Comparison of ENCODE assay signal across 8 cellular contexts in the genomic region with DNA sequence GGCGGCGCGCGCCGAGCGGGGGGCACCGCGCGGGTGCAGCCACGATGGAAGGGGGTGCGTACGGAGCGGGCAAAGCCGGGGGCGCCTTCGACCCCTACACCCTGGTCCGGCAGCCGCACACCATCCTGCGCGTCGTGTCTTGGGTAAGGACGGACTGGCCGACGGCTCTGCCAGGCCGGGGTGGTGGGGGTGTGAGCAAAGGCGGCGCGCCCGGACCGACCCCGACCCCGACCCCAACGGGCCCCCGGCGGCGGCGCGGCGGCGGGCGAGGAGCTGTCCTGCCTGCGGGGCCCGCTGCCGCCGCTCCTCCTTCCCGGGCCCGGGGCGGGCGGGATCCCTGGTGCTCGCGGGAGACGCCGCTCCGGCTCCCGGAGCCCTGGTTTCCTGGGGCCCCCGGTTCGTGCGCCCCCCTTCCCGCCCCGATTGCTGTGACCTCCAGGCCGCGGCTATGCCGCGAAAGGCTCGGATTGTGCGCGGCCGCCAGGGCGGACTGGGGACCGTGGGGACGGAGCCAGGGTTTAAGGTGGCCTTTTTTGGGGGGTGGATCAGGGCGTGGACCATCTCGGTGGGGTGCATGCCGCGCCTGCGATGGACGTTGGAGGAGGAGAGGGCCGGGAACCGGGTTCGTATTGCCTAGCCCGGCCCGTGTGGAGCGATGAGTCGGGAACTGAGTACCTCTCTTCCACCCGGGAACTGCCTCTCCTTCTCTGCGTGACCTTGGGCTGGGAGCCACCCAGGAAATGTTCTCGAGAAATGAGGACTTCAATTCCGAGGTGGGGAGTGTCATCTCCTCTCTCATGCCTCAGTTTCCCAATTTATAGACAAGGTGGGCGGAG. TPM values are rescaled to one million over a fixed set of nuclear protein-coding genes. Genes with fewer than 3 reads are reported as not detected.
DNase-seq lines count a peak whose midpoint lies in the region; ATAC-seq and TF ChIP-seq lines count a peak whose summit lies in the region.

A gene with protein sequence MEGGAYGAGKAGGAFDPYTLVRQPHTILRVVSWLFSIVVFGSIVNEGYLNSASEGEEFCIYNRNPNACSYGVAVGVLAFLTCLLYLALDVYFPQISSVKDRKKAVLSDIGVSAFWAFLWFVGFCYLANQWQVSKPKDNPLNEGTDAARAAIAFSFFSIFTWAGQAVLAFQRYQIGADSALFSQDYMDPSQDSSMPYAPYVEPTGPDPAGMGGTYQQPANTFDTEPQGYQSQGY (plus strand): TSS at position 25 of the 836 bp plus-strand sequence. CDS start 20 bp downstream, at position 45.

- H3K27me3 ChIP-seq in lung (ENCODE audit: control insufficient read depth, insufficient read depth) (no peaks in the 10 kb centered on the region), thyroid gland (no peaks in the 10 kb centered on the region)

- no peak for DNase-seq in Caki2 (ENCODE audit: low read depth)
- no peak for DNase-seq in M059J (ENCODE audit: low read depth)
- no peak for DNase-seq in choroid plexus epithelial cell (ENCODE audit: low read depth)
- DNase-seq in lung (ENCODE audit: low spot score): no peak
- peak; percentile 12 to 13 for DNase-seq in thyroid gland
- no peak for DNase-seq in HuH-7 (ENCODE audit: low spot score)

- H3K9me3 ChIP-seq in lung (ENCODE audit: control insufficient read depth in 2 of 2, insufficient read depth in 1 of 2, low read length in 1 of 2) (no peaks in the 10 kb centered on the region), thyroid gland (no peaks in the 10 kb centered on the region)

- in situ Hi-C loops in Caki2 (cut with HindIII; ENCODE audit: low pct_unique_long_range_greater_than_20kb, low sequenced_read_pairs): no loop called here

- intact Hi-C loops in thyroid gland (cut with DNase I): loop anchor here (5.0 kb wide), 1 partner anchor 177 kb away; no protein-coding TSS in a partner anchor

- 1 to 2% methylated on average over 43 to 89 of the region's 89 CpGs for WGBS in lung, 2 donors
- 5 to 10% methylated on average over 10 to 25 of the region's 89 CpGs for WGBS in thyroid gland, 2 donors

- H3K4me1 ChIP-seq in lung (ENCODE audit: control insufficient read depth in 2 of 2, insufficient read depth in 2 of 2, low read length in 2 of 2) (peaks cover 0 to 12% of the 10 kb centered on the region in 2 donors), thyroid gland (peaks cover 14 to 17% of the 10 kb centered on the region in 2 donors)

- TF ChIP-seq POLR2A in thyroid gland (IDR thresholded peaks at IDR 0.05): peak in 1 of 2 donors; percentile 20

- TF ChIP-seq CTCF in choroid plexus epithelial cell (conservative IDR thresholded peaks at IDR 0.05; ENCODE audit: low read depth, low read length) (no peak), lung (IDR thresholded peaks at IDR 0.05; ENCODE audit: control extremely low read depth, extremely low read depth) (no peak), thyroid gland (IDR thresholded peaks at IDR 0.05) (no peak)

- H3K4me3 ChIP-seq in choroid plexus epithelial cell (ENCODE audit: low read depth, low read length) (peak within 1 kb of the TSS; percentile 71), lung (peak within 1 kb of the TSS; percentile 66), thyroid gland (replicated peaks in 1 of 3) (peak within 1 kb of the TSS in 2 of 3 donors; percentile 68 to 75)

- H3K36me3 ChIP-seq in lung (ENCODE audit: control insufficient read depth in 2 of 2, insufficient read depth in 2 of 2, low read length in 2 of 2) (no peaks in the 10 kb centered on the region), thyroid gland (no peaks in the 10 kb centered on the region)

- peak within 1 kb of the TSS in 1 of 2 donors; percentile 64 for H3K27ac ChIP-seq in lung (ENCODE audit: low read depth in 1 of 2, low read length in 1 of 2)
- H3K27ac ChIP-seq in thyroid gland: peak within 1 kb of the TSS in 1 of 3 donors; percentile 46

- ATAC-seq in lung (ENCODE audit: insufficient read depth, low FRiP score) (no peak), HG02970 (IDR thresholded peaks at IDR 0.05; ENCODE audit: low FRiP score, unreplicated experiment) (no peak), HG02885 (IDR thresholded peaks at IDR 0.05; ENCODE audit: poor library complexity, unreplicated experiment) (no peak)

RNA-seq across cellular contexts. Expression of the gene that starts here (rescaled TPM):
- total RNA-seq in Caki2 (2014; rRNA removed; shearing (Covaris generic); ENCODE audit: low replicate concordance): 33.7 and 47.8 TPM in 2 replicates
- total RNA-seq in M059J (2014; rRNA removed; shearing (Covaris generic)): 13.6 and 14.9 TPM in 2 replicates
- total RNA-seq in lung (10 to 100 TPM in 1 of 2 donors, 1 to 10 TPM in 1; 4.9 to 13.3 TPM), thyroid gland (10 to 100 TPM in 1 of 4 donors, 1 to 10 TPM in 3; 3.9 to 22.0 (median 6.8) TPM)
- polyA plus RNA-seq in lung: 1 to 10 TPM; 3.5 to 6.1 TPM

Comparison
In these comparisons a context has a peak if more than half of its experiments do, and no peak if none do; other contexts are left out.
1. DNase-seq: peak in thyroid gland (2 of 2); none in Caki2 (single experiment), M059J (single experiment), choroid plexus epithelial cell (single experiment), lung (single experiment) and HuH-7 (single experiment).
2. Peak in every context shown above with its lines, with median percentiles within 50 percentile points of each other: H3K4me3 ChIP-seq.